ENCODE assay signal across 8 cellular contexts in genomic region chr9:123637940-123638634, GRCh38.
DNase-seq lines count a peak whose midpoint lies in the region; ATAC-seq and TF ChIP-seq lines count a peak whose summit lies in the region.

No MANE protein-coding gene starts in this region.

- intact Hi-C loops in heart left ventricle (cut with DNase I) = no loop called here

- H3K4me3 ChIP-seq in duodenal mucosa (ENCODE audit: low read depth in 1 of 2, low read length in 2 of 2) (peak overlapping the region; percentile 50 to 67), heart left ventricle (peak overlapping the region in 1 of 12 donors; percentile 8)

- H3K36me3 ChIP-seq in duodenal mucosa (ENCODE audit: control insufficient read depth in 1 of 2, insufficient read depth in 2 of 2, low read length in 2 of 2) (no peaks in the 10 kb centered on the region), heart left ventricle (no peaks in the 10 kb centered on the region)

- H3K27me3 ChIP-seq in duodenal mucosa (ENCODE audit: control insufficient read depth in 1 of 2, insufficient read depth in 2 of 2, low read length in 2 of 2) (no peaks in the 10 kb centered on the region), heart left ventricle (no peaks in the 10 kb centered on the region)

- H3K9ac ChIP-seq in duodenal mucosa (ENCODE audit: low read depth in 1 of 2, low read length in 2 of 2) = peak overlapping the region in 1 of 2 donors; percentile 36

- H3K9me3 ChIP-seq in duodenal mucosa (ENCODE audit: control insufficient read depth in 1 of 2, low read length in 2 of 2) (no peaks in the 10 kb centered on the region), heart left ventricle (no peaks in the 10 kb centered on the region)

- DNase-seq in NCI-H82 (lab: John Stamatoyannopoulos, UW) = peak; percentile 19
- no peak for DNase-seq in NCI-H82 treated with DMSO at 0.1 percent for 48 hours (lab: John Stamatoyannopoulos, UW; ENCODE audit: unreplicated experiment)
- DNase-seq in NCI-H69 (lab: John Stamatoyannopoulos, UW) = peak; percentile 49
- DNase-seq in stimulated activated naive CD8-positive, alpha-beta T cell treated with anti-CD3 and anti-CD28 coated beads, Interleukin-15, Interleukin-2, amounts not matched to agents 100 U/mL and 50 U/mL, for 24 hours = peak; percentile 11
- no peak for DNase-seq in SW 1271 (lab: John Stamatoyannopoulos, UW)
- no peak for DNase-seq in heart left ventricle

- H3K4me1 ChIP-seq in duodenal mucosa (ENCODE audit: control insufficient read depth in 1 of 2, insufficient read depth in 2 of 2, low read length in 2 of 2) (peaks cover 18 to 22% of the 10 kb centered on the region in 2 donors), heart left ventricle (peaks cover 0 to 21% (median 10%) of the 10 kb centered on the region in 12 donors)

- TF ChIP-seq POLR2A in heart left ventricle (IDR thresholded peaks at IDR 0.05) = no peak

- TF ChIP-seq CTCF in heart left ventricle (IDR thresholded peaks at IDR 0.05) = no peak

- peak; percentile 48 for ATAC-seq in stimulated activated naive CD8-positive, alpha-beta T cell treated with anti-CD3 and anti-CD28 coated beads, Interleukin-15, Interleukin-2, amounts not matched to agents 100 U/mL and 50 U/mL, for 24 hours
- ATAC-seq in heart left ventricle = no peak
- no peak for ATAC-seq in GM19328 (IDR thresholded peaks at IDR 0.05; ENCODE audit: unreplicated experiment)

- 63 to 69% (median 67%) methylated on average over 10 of the region's 10 CpGs for WGBS in heart left ventricle, 4 donors

- H3K27ac ChIP-seq in duodenal mucosa (ENCODE audit: low read depth, low read length) (no peak overlapping the region), heart left ventricle (no peak overlapping the region)

Comparison
In these comparisons a context has a peak if more than half of its experiments do, and no peak if none do; other contexts are left out.
1. DNase-seq: peak in NCI-H82 (single experiment), NCI-H69 (single experiment) and stimulated activated naive CD8-positive, alpha-beta T cell treated with anti-CD3 and anti-CD28 coated beads, Interleukin-15, Interleukin-2, amounts not matched to agents 100 U/mL and 50 U/mL, for 24 hours (single experiment); none in NCI-H82 treated with DMSO at 0.1 percent for 48 hours (single experiment), SW 1271 (0 of 2) and heart left ventricle (0 of 5).